14 cellular contexts compared by ENCODE assay signal in genomic region chr17:21667413-21668117, GRCh38. TPM values are rescaled to one million over a fixed set of nuclear protein-coding genes. Genes with fewer than 3 reads are reported as not detected.
"Had no signal": no experiment of that assay in that cellular context is flagged by ENCODE, and none has a peak within 500 bp of the region (broad histone marks: within the 10 kb centered on the region; RNA-seq: fewer than 3 reads in every experiment).

No MANE protein-coding gene starts in this region.

RNA-seq across cellular contexts. Expression of gene KCNJ18, which starts 24.8 kb away (rescaled TPM):
- total RNA-seq: activated CD4-positive, alpha-beta memory T cell treated with anti-CD3 and anti-CD28 coated beads for 36 hours; activated CD4-positive, alpha-beta T cell treated with anti-CD3 and anti-CD28 coated beads, Interleukin-2, amount 10 ng/mL, durations not matched to agents 7 days and 5 days; activated CD8-positive, alpha-beta memory T cell treated with anti-CD3 and anti-CD28 coated beads for 36 hours; activated naive CD8-positive, alpha-beta T cell treated with anti-CD3 and anti-CD28 coated beads, Interleukin-2, amount 10 ng/mL, durations not matched to agents 7 days and 5 days; adrenal gland; K562; M059J; NCI-H460; OCI-LY7; Peyer's patch; Right ventricle myocardium superior; SJCRH30; T-helper 2 cell treated with Interferon-gamma antibody and Interleukin-4, amounts not matched to agents 100 ng/mL and 5 ng/mL, for 36 hours had no signal
- polyA plus RNA-seq: adrenal gland, K562, SK-N-SH had no signal
